ENCODE assay signal across 23 cellular contexts in genomic region chr11:129722529-129722928, GRCh38.
"Had no signal": no experiment of that assay in that cellular context is flagged by ENCODE, and none has a peak within 500 bp of the region (broad histone marks: within the 10 kb centered on the region; RNA-seq: fewer than 3 reads in every experiment).

No MANE protein-coding gene starts in this region.

- DNase-seq: activated CD4-positive, alpha-beta T cell treated with anti-CD3 and anti-CD28 coated beads for 48 hours; activated CD4-positive, alpha-beta T cell treated with anti-CD3 and anti-CD28 coated beads, Interleukin-2, amount 50 U/mL, for 4 hours; activated CD4-positive, CD25-positive, alpha-beta regulatory T cell treated with anti-CD3 and anti-CD28 coated beads, Interleukin-2, amount 50 U/mL, for 72 hours; activated CD8-positive, alpha-beta T cell treated with anti-CD3 and anti-CD28 coated beads, Interleukin-2, amount 10 ng/mL, durations not matched to agents 7 days and 5 days; activated naive CD4-positive, alpha-beta T cell treated with anti-CD3 and anti-CD28 coated beads, Interleukin-2, amount 50 U/mL, for 16 hours; activated naive CD8-positive, alpha-beta T cell treated with anti-CD3 and anti-CD28 coated beads, Interleukin-2, amount 10 ng/mL, durations not matched to agents 7 days and 5 days; activated T-cell treated with anti-CD3 and anti-CD28 coated beads, Interleukin-2, amount 50 U/mL, for 1 hour; adrenal gland; anterior cingulate cortex; MG63; MV-4-11; NCI-H1092 treated with DMSO at 0.1 percent for 48 hours; NCI-H1417 treated with DMSO at 0.1 percent for 48 hours; NCI-H1694 treated with DMSO at 0.1 percent for 48 hours; NCI-H2029 treated with DMSO at 0.1 percent for 48 hours; NCI-H446; NCI-H526; Peyer's patch; SHP77; T-helper 17 cell; T-helper 9 cell had no signal

- H3K27me3 Mint-ChIP-seq: activated naive CD8-positive, alpha-beta T cell treated with anti-CD3 and anti-CD28 coated beads, Interleukin-2, amount 10 ng/mL, durations not matched to agents 7 days and 5 days; T-helper 17 cell had no signal

- H3K36me3 Mint-ChIP-seq: activated naive CD8-positive, alpha-beta T cell treated with anti-CD3 and anti-CD28 coated beads, Interleukin-2, amount 10 ng/mL, durations not matched to agents 7 days and 5 days; WTC11 had no signal

- H3K9me3 ChIP-seq: adrenal gland, MG63, Peyer's patch had no signal

- H3K4me1 Mint-ChIP-seq: activated naive CD8-positive, alpha-beta T cell treated with anti-CD3 and anti-CD28 coated beads, Interleukin-2, amount 10 ng/mL, durations not matched to agents 7 days and 5 days; WTC11 had no signal

- ATAC-seq: activated CD8-positive, alpha-beta T cell treated with anti-CD3 and anti-CD28 coated beads, Interleukin-2, amount 10 ng/mL, durations not matched to agents 7 days and 5 days; T-helper 17 cell; WTC11 had no signal

- H3K36me3 ChIP-seq: adrenal gland, MG63, Peyer's patch had no signal

- H3K27ac ChIP-seq: adrenal gland, Peyer's patch, RWPE1 had no signal

- H3K4me3 Mint-ChIP-seq: activated CD8-positive, alpha-beta T cell treated with anti-CD3 and anti-CD28 coated beads, Interleukin-2, amount 10 ng/mL, durations not matched to agents 7 days and 5 days; activated naive CD8-positive, alpha-beta T cell treated with anti-CD3 and anti-CD28 coated beads, Interleukin-2, amount 10 ng/mL, durations not matched to agents 7 days and 5 days; T-helper 17 cell; WTC11 had no signal

- H3K9me3 Mint-ChIP-seq: activated naive CD8-positive, alpha-beta T cell treated with anti-CD3 and anti-CD28 coated beads, Interleukin-2, amount 10 ng/mL, durations not matched to agents 7 days and 5 days; WTC11 had no signal

- H3K27me3 ChIP-seq: adrenal gland, MG63, Peyer's patch had no signal

- H3K4me3 ChIP-seq: adrenal gland, MG63, Peyer's patch had no signal

- H3K4me1 ChIP-seq: adrenal gland, Peyer's patch had no signal

- H3K27ac Mint-ChIP-seq: activated CD8-positive, alpha-beta T cell treated with anti-CD3 and anti-CD28 coated beads, Interleukin-2, amount 10 ng/mL, durations not matched to agents 7 days and 5 days; activated naive CD8-positive, alpha-beta T cell treated with anti-CD3 and anti-CD28 coated beads, Interleukin-2, amount 10 ng/mL, durations not matched to agents 7 days and 5 days; T-helper 17 cell; WTC11 had no signal
